2 cellular contexts compared by ENCODE assay signal in genomic region chr7:101435461-101436225, GRCh38.
TF ChIP-seq lines count a peak whose summit lies in the region.

No MANE protein-coding gene starts in this region.

TF ChIP-seq in GM23338, 12 proteins besides CTCF, POLR2A, EP300 and RAD21 (continued from another document):
- TF ChIP-seq ZNF462 (CRISPR knock-in tag; IDR thresholded peaks at IDR 0.05) (no peak), REST (IDR thresholded peaks at IDR 0.05; ENCODE audit: unreplicated experiment) (no peak), STAT1 (IDR thresholded peaks at IDR 0.05; ENCODE audit: unreplicated experiment) (no peak)

TF ChIP-seq in WTC11, 78 proteins besides CTCF, POLR2A, EP300 and RAD21 (continued from another document):
- TF ChIP-seq ERG (CRISPR knock-in tag; IDR thresholded peaks at IDR 0.05): no peak
- TF ChIP-seq CREB1 (CRISPR knock-in tag; IDR thresholded peaks at IDR 0.05): no peak
- no peak for TF ChIP-seq ZMAT4 (CRISPR knock-in tag; IDR thresholded peaks at IDR 0.05)
- 0 out of 2 replicates have a peak, but pooled peaks have one; percentile 33 for TF ChIP-seq E2F5 (CRISPR knock-in tag; IDR thresholded peaks at IDR 0.05)
